9 cellular contexts compared by ENCODE assay signal in the genomic region with DNA sequence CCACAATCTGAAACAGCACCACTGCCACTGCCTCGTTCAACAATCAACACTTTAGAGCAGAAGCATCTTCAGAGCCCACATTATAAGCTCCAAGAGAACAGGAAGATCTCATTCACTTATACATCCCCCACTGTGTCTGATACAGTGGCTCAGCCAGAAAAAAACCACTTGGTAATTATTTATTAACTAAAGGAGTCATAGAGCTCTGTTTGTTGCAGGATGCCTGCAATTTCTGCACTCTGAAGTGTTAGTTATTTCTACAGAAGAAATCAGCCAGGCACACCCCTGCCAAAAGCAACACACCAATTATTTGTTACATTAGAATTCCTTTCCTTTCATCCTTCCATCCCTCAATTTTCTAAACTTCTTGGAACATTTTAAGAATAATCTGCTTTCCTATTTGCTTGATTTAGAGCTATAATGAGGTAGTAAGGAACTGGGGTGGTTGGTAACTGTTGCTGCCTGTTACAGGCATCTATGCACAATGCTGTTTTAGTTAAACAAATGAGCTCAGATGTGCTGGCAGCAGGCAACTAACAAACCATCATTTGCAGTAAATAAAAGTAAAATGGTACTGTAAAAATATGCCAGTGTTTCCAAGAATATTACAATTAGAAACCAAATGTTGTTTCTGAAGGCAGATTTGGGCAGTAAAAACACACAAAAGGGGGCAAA. TPM values are rescaled to one million over a fixed set of nuclear protein-coding genes. Genes with fewer than 3 reads are reported as not detected.
A peak's percentile ranks its signal among the peaks of the same experiment; 100 is the strongest.
DNase-seq lines count a peak whose midpoint lies in the region; ATAC-seq and TF ChIP-seq lines count a peak whose summit lies in the region.
"Had no signal": no experiment of that assay in that cellular context is flagged by ENCODE, and none has a peak within 500 bp of the region (broad histone marks: within the 10 kb centered on the region; RNA-seq: fewer than 3 reads in every experiment).

No MANE protein-coding gene starts in this region.

- peaks cover 8% of the 10 kb centered on the region for H3K36me3 Mint-ChIP-seq in activated naive CD4-positive, alpha-beta T cell treated with anti-CD3 and anti-CD28 coated beads, Interleukin-2, amount 50 U/mL, for 24 hours

- no peak overlapping the region for H3K4me3 ChIP-seq in upper lobe of left lung

- ATAC-seq in upper lobe of left lung (ENCODE audit: low FRiP score in 2 of 2): peak; percentile 39 to 82
- ATAC-seq in GM18858 (IDR thresholded peaks at IDR 0.05; ENCODE audit: unreplicated experiment): no peak

- peaks cover 54% of the 10 kb centered on the region for H3K4me1 Mint-ChIP-seq in activated naive CD4-positive, alpha-beta T cell treated with anti-CD3 and anti-CD28 coated beads, Interleukin-2, amount 50 U/mL, for 24 hours

- no peak for TF ChIP-seq POLR2A in upper lobe of left lung (IDR thresholded peaks at IDR 0.05)

- no peaks in the 10 kb centered on the region for H3K27me3 Mint-ChIP-seq in activated naive CD4-positive, alpha-beta T cell treated with anti-CD3 and anti-CD28 coated beads, Interleukin-2, amount 50 U/mL, for 24 hours

- H3K27me3 ChIP-seq in upper lobe of left lung: no peaks in the 10 kb centered on the region

- no peaks in the 10 kb centered on the region for H3K36me3 ChIP-seq in upper lobe of left lung

- no peak overlapping the region for H3K4me3 Mint-ChIP-seq in activated naive CD4-positive, alpha-beta T cell treated with anti-CD3 and anti-CD28 coated beads, Interleukin-2, amount 50 U/mL, for 24 hours

- no peaks in the 10 kb centered on the region for H3K9me3 Mint-ChIP-seq in activated naive CD4-positive, alpha-beta T cell treated with anti-CD3 and anti-CD28 coated beads, Interleukin-2, amount 50 U/mL, for 24 hours

- H3K9me3 ChIP-seq in upper lobe of left lung: no peaks in the 10 kb centered on the region

- peak overlapping the region in 2 of 4 donors; percentile 49 to 50 for H3K27ac ChIP-seq in upper lobe of left lung

- intact Hi-C loops in posterior cingulate gyrus (cut with DNase I): no loop called here

- peak overlapping the region; percentile 13 for H3K27ac Mint-ChIP-seq in activated naive CD4-positive, alpha-beta T cell treated with anti-CD3 and anti-CD28 coated beads, Interleukin-2, amount 50 U/mL, for 24 hours

- no peak for TF ChIP-seq EP300 in upper lobe of left lung (IDR thresholded peaks at IDR 0.05)

- WGBS in upper lobe of left lung, 2 donors: 47% methylated on average over 1 of the region's 1 CpG; no CpG with 5 or more reads in 1 of the 2 donors

- peaks cover 13 to 25% (median 19%) of the 10 kb centered on the region in 4 donors for H3K4me1 ChIP-seq in upper lobe of left lung

- no peak for TF ChIP-seq CTCF in upper lobe of left lung (IDR thresholded peaks at IDR 0.05)

- no peak for DNase-seq in activated naive CD4-positive, alpha-beta T cell treated with anti-CD3 and anti-CD28 coated beads, Interleukin-2, amount 50 U/mL, for 16 hours
- DNase-seq in HK-2 (ENCODE audit: unreplicated experiment) (peak; percentile 4), iris pigment epithelial cell (ENCODE audit: low read depth) (peak; percentile 31), upper lobe of left lung (no peak), posterior cingulate gyrus (no peak), cortex of kidney (lab: John Stamatoyannopoulos, UW) (no peak)
- DNase-seq: activated naive CD4-positive, alpha-beta T cell had no signal

RNA-seq across cellular contexts. Expression of a gene that starts 59.9 kb away (rescaled TPM):
- total RNA-seq in upper lobe of left lung: 100 to 1,000 TPM in 1 of 6 donors, 10 to 100 TPM in 5; 34.9 to 113 (median 46.9) TPM

Comparison
In these comparisons a context has a peak if more than half of its experiments do, and no peak if none do; other contexts are left out.
1. DNase-seq: peak in HK-2 (single experiment) and iris pigment epithelial cell (single experiment); none in activated naive CD4-positive, alpha-beta T cell treated with anti-CD3 and anti-CD28 coated beads, Interleukin-2, amount 50 U/mL, for 16 hours (single experiment), upper lobe of left lung (0 of 2), posterior cingulate gyrus (0 of 10) and cortex of kidney (single experiment).